8 cellular contexts compared by ENCODE assay signal in genomic region chr6:12119085-12119588, GRCh38.
DNase-seq lines count a peak whose midpoint lies in the region; ATAC-seq and TF ChIP-seq lines count a peak whose summit lies in the region.

No MANE protein-coding gene starts in this region.

- DNase-seq in OCI-M1 (lab: John Stamatoyannopoulos, UW) (peak; percentile 95), kidney epithelial cell (ENCODE audit: low read depth) (peak; percentile 65), trophoblast cell (no peak), EL (no peak), SK-N-SH (no peak)
- DNase-seq in NK-92 treated with Interleukin-12 subunit alpha and Interleukin-12 subunit beta, amount 100 ng/mL, for 24 hours (lab: John Stamatoyannopoulos, UW), result no peak

- no peaks in the 10 kb centered on the region for H3K9me2 ChIP-seq in SK-N-SH

- WGBS in trophoblast cell (ENCODE audit: extremely low coverage, insufficient coverage, insufficient read length), result no CpG with 5 or more reads among the region's 2 CpGs
- 78% methylated on average over 2 of the region's 2 CpGs for WGBS in SK-N-SH (ENCODE audit: low lambda C conversion rate)

- no peak overlapping the region for H3K23ac ChIP-seq in trophoblast cell (ENCODE audit: low read length)

- TF ChIP-seq RAD21 in SK-N-SH (IDR thresholded peaks at IDR 0.05; ENCODE audit: low read length), result no peak

- H3K4me3 ChIP-seq in kidney epithelial cell (ENCODE audit: low read depth, low read length), result no peak overlapping the region
- H3K4me3 ChIP-seq in trophoblast cell (ENCODE audit: low read depth, low read length), result no peak overlapping the region
- H3K4me3 ChIP-seq in SK-N-SH (ENCODE audit: low read depth in 2 of 2, low read length in 1 of 2), result no peak overlapping the region

- no peak overlapping the region for H3K27ac ChIP-seq in trophoblast cell (ENCODE audit: low read depth, low read length)
- no peak overlapping the region for H3K27ac ChIP-seq in SK-N-SH (ENCODE audit: low read depth in 2 of 2, low read length in 1 of 2)

- TF ChIP-seq EP300 in SK-N-SH (IDR thresholded peaks at IDR 0.05; ENCODE audit: borderline replicate concordance in 1 of 2, low read depth in 1 of 2, low read length in 1 of 2), result no peak

- H2BK120ac ChIP-seq in trophoblast cell (ENCODE audit: insufficient read depth, low read length, poor library complexity), result no peak overlapping the region

- H3K9ac ChIP-seq in trophoblast cell (ENCODE audit: low read length) (no peak overlapping the region), SK-N-SH (no peak overlapping the region)

- H3K79me2 ChIP-seq in trophoblast cell (ENCODE audit: control insufficient read depth, insufficient read depth, low read length, poor library complexity) (no peaks in the 10 kb centered on the region), SK-N-SH (ENCODE audit: insufficient read depth) (peaks cover 4% of the 10 kb centered on the region; the same call in 1 of the 2 replicates)

- H3K27me3 ChIP-seq in kidney epithelial cell (ENCODE audit: control insufficient read depth, insufficient read depth, low read length), result no peaks in the 10 kb centered on the region
- H3K27me3 ChIP-seq in trophoblast cell (ENCODE audit: insufficient read depth, low read length), result no peaks in the 10 kb centered on the region
- H3K27me3 ChIP-seq in SK-N-SH (ENCODE audit: insufficient read depth), result no peaks in the 10 kb centered on the region

- no peak overlapping the region for H3K4ac ChIP-seq in trophoblast cell (ENCODE audit: low read depth, low read length)

- H4K91ac ChIP-seq in trophoblast cell (ENCODE audit: low read depth, low read length), result no peak overlapping the region

- H3K79me1 ChIP-seq in trophoblast cell (ENCODE audit: low read length), result no peaks in the 10 kb centered on the region

- TF ChIP-seq CTCF in kidney epithelial cell (IDR thresholded peaks at IDR 0.05; ENCODE audit: insufficient read depth, low read length, poor library complexity, severe bottlenecking) (no peak), SK-N-SH (IDR thresholded peaks at IDR 0.05) (no peak)

- H3K14ac ChIP-seq in trophoblast cell (ENCODE audit: low read length), result no peak overlapping the region

- no peak overlapping the region for H2AFZ ChIP-seq in trophoblast cell (ENCODE audit: insufficient read depth, low read length, poor library complexity)
- no peak overlapping the region for H2AFZ ChIP-seq in SK-N-SH (ENCODE audit: low read depth)

- no peaks in the 10 kb centered on the region for H3F3A ChIP-seq in SK-N-SH (replicated peaks; ENCODE audit: insufficient read depth)

- CTCF ChIA-PET in SK-N-SH (lab: Yijun Ruan, JAX), result no interaction called here

- no peak overlapping the region for H3K4me2 ChIP-seq in trophoblast cell (ENCODE audit: low read length)
- H3K4me2 ChIP-seq in SK-N-SH, result no peak overlapping the region

- H3K4me1 ChIP-seq in trophoblast cell (ENCODE audit: control insufficient read depth in 1 of 2, insufficient read depth in 2 of 2, low read length in 2 of 2) (no peaks in the 10 kb centered on the region), SK-N-SH (ENCODE audit: control insufficient read depth in 1 of 2, insufficient read depth in 2 of 2, low read depth in 1 of 2, low read length in 1 of 2) (no peaks in the 10 kb centered on the region; a peak in 1 of 4 replicates)

- H4K20me1 ChIP-seq in SK-N-SH (ENCODE audit: insufficient read depth), result no peaks in the 10 kb centered on the region

- no peak overlapping the region for H3K18ac ChIP-seq in trophoblast cell (ENCODE audit: low read length)

- no peaks in the 10 kb centered on the region for H3K36me3 ChIP-seq in kidney epithelial cell (ENCODE audit: control insufficient read depth, insufficient read depth, low read length)
- peaks cover 13 to 23% of the 10 kb centered on the region in 2 experiments for H3K36me3 ChIP-seq in trophoblast cell (ENCODE audit: control insufficient read depth in 1 of 2, insufficient read depth in 2 of 2, low read length in 2 of 2)
- peaks cover 27 to 37% of the 10 kb centered on the region in 2 experiments for H3K36me3 ChIP-seq in SK-N-SH (replicated peaks in 1 of 2; ENCODE audit: control insufficient read depth in 1 of 2, insufficient read depth in 2 of 2, low read length in 1 of 2)

- POLR2A ChIA-PET in SK-N-SH (lab: Yijun Ruan, JAX), result no interaction called here

- peak; percentile 49 for ATAC-seq in GM18499 (IDR thresholded peaks at IDR 0.05; ENCODE audit: insufficient read depth, unreplicated experiment)
- peak; percentile 69 for ATAC-seq in GM21737 (IDR thresholded peaks at IDR 0.05; ENCODE audit: unreplicated experiment)

- no peak overlapping the region for H4K12ac ChIP-seq in trophoblast cell (ENCODE audit: low read depth, low read length)

- H2BK12ac ChIP-seq in trophoblast cell (ENCODE audit: low read length), result no peak overlapping the region

- no peak overlapping the region for H4K8ac ChIP-seq in trophoblast cell (ENCODE audit: low read depth, low read length)

- H2BK5ac ChIP-seq in trophoblast cell (ENCODE audit: low read depth, low read length, poor library complexity), result no peak overlapping the region

- H3K9me3 ChIP-seq in trophoblast cell (ENCODE audit: insufficient read depth, low read depth, low read length) (no peaks in the 10 kb centered on the region), SK-N-SH (no peaks in the 10 kb centered on the region)

- H2AK5ac ChIP-seq in trophoblast cell (ENCODE audit: low read length), result no peak overlapping the region

TF ChIP-seq in SK-N-SH, 30 proteins besides CTCF, POLR2A, EP300 and RAD21 (continues in another document):
- TF ChIP-seq TEAD4 (IDR thresholded peaks at IDR 0.05; ENCODE audit: borderline replicate concordance, insufficient read depth) (no peak), SIN3A (IDR thresholded peaks at IDR 0.05; ENCODE audit: borderline replicate concordance, low read depth, low read length) (no peak), NRF1 (IDR thresholded peaks at IDR 0.05; ENCODE audit: low read depth, low read length) (no peak), USF2 (IDR thresholded peaks at IDR 0.05; ENCODE audit: borderline replicate concordance, low read depth, low read length) (no peak), FOXM1 (IDR thresholded peaks at IDR 0.05; ENCODE audit: low read depth) (no peak), SMC3 (IDR thresholded peaks at IDR 0.05; ENCODE audit: low read depth, low read length) (no peak), RXRA (IDR thresholded peaks at IDR 0.05; ENCODE audit: borderline replicate concordance, low read depth) (no peak), POLR2AphosphoS5 (IDR thresholded peaks at IDR 0.05; ENCODE audit: low read depth, low read length) (no peak), MEF2A (IDR thresholded peaks at IDR 0.05; ENCODE audit: borderline replicate concordance, low read depth) (no peak), MAX (IDR thresholded peaks at IDR 0.05; ENCODE audit: low read depth) (no peak), TAF1 (IDR thresholded peaks at IDR 0.05; ENCODE audit: borderline replicate concordance, low read depth, low read length) (no peak), ZBTB33 (IDR thresholded peaks at IDR 0.05; ENCODE audit: borderline replicate concordance, low read depth) (no peak), YY1 (IDR thresholded peaks at IDR 0.05; ENCODE audit: low read depth) (no peak), GATA2 (CRISPR knock-in tag; IDR thresholded peaks at IDR 0.05) (no peak)

Comparison
In these comparisons a context has a peak if more than half of its experiments do, and no peak if none do; other contexts are left out.
1. DNase-seq: peak in OCI-M1 (single experiment) and kidney epithelial cell (single experiment); none in trophoblast cell (0 of 2), EL (single experiment), SK-N-SH (single experiment) and NK-92 treated with Interleukin-12 subunit alpha and Interleukin-12 subunit beta, amount 100 ng/mL, for 24 hours (single experiment).